ENCODE assay signal across 2 cellular contexts in genomic region chr12:100344351-100344750, GRCh38. TPM values are rescaled to one million over a fixed set of nuclear protein-coding genes. Genes with fewer than 3 reads are reported as not detected.
"Had no signal": no experiment of that assay in that cellular context is flagged by ENCODE, and none has a peak within 500 bp of the region (broad histone marks: within the 10 kb centered on the region; RNA-seq: fewer than 3 reads in every experiment).

No MANE protein-coding gene starts in this region.

RNA-seq across cellular contexts. Expression of gene SLC17A8, which starts 12.5 kb away (rescaled TPM):
- total RNA-seq: G401, GM12878 had no signal
